Comparison of ENCODE assay signal across 19 cellular contexts in the genomic region with DNA sequence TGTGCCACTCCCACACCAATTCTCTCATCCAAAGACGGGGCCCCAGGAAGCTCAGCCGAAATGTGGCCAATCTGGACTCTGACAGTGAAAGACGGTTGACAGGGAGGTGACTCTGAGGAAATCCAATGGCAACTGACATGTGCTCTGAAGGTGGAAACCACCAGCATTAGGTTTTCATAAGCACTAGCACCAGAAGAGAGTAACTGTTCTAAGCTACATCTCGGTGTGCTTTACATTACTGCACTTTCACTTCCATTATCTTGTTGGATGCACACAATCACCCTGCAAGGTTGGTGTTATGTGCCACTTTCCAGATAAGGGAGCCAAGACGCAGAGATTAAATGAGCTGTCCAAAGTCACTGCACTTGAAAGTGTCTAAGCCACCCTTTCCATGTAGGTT. TPM values are rescaled to one million over a fixed set of nuclear protein-coding genes. Genes with fewer than 3 reads are reported as not detected.
A peak's percentile ranks its signal among the peaks of the same experiment; 100 is the strongest.
DNase-seq lines count a peak whose midpoint lies in the region; ATAC-seq and TF ChIP-seq lines count a peak whose summit lies in the region.
"Had no signal": no experiment of that assay in that cellular context is flagged by ENCODE, and none has a peak within 500 bp of the region (broad histone marks: within the 10 kb centered on the region; RNA-seq: fewer than 3 reads in every experiment).

No MANE protein-coding gene starts in this region.

- H2AFZ ChIP-seq in OCI-LY1 (ENCODE audit: low read length), result no peak overlapping the region

- no peak overlapping the region for H3K4me2 ChIP-seq in OCI-LY1 (ENCODE audit: low read length)

- no peaks in the 10 kb centered on the region for H3K79me2 ChIP-seq in OCI-LY1 (ENCODE audit: insufficient read depth, low read length)

- DNase-seq in SIG-M5 treated with dmso at 0.1 percent for 504 hours (lab: John Stamatoyannopoulos, UW; ENCODE audit: unreplicated experiment), result peak; percentile 73
- no peak for DNase-seq in SIG-M5 (lab: John Stamatoyannopoulos, UW)
- peak; percentile 30 to 73 for DNase-seq in erythroblast (lab: John Stamatoyannopoulos, UW)
- DNase-seq in Right ventricle myocardium inferior (ENCODE audit: missing footprints), result no peak
- no peak for DNase-seq in activated CD4-positive, CD25-positive, alpha-beta regulatory T cell treated with anti-CD3 and anti-CD28 coated beads, Interleukin-2, amount 50 U/mL, for 72 hours
- DNase-seq in middle frontal gyrus (ENCODE audit: extremely low spot score, low spot score), result no peak
- DNase-seq: activated CD4-positive, CD25-positive, alpha-beta regulatory T cell; DMS79 treated with DMSO at 0.1 percent for 48 hours; H7; NCI-H2227 treated with DMSO at 0.1 percent for 48 hours had no signal

- peaks cover 21% of the 10 kb centered on the region for H3K36me3 ChIP-seq in OCI-LY1 (ENCODE audit: insufficient read depth, low read length)
- H3K36me3 ChIP-seq: gastroesophageal sphincter, right atrium auricular region, thoracic aorta had no signal

- no peak overlapping the region for H3K4me3 ChIP-seq in OCI-LY1 (ENCODE audit: low read depth, low read length, poor library complexity, severe bottlenecking)
- H3K4me3 ChIP-seq: gastroesophageal sphincter, lung, right atrium auricular region, thoracic aorta had no signal

- no peaks in the 10 kb centered on the region for H4K20me1 ChIP-seq in OCI-LY1 (ENCODE audit: insufficient read depth, low read length)

- ATAC-seq in GM21381 (IDR thresholded peaks at IDR 0.05; ENCODE audit: unreplicated experiment), result peak; percentile 48
- no peak for ATAC-seq in Right ventricle myocardium inferior
- ATAC-seq: gastroesophageal sphincter, SK-N-SH treated with all-trans-retinoic acid at 6 μM for 48 hours had no signal

- intact Hi-C loops in Right ventricle myocardium inferior (cut with DNase I), result no loop called here

- no peak for TF ChIP-seq CTCF in OCI-LY1 (IDR thresholded peaks at IDR 0.05; ENCODE audit: low read length)

- H3K27ac ChIP-seq in OCI-LY1 (ENCODE audit: low read depth, low read length, poor library complexity, severe bottlenecking), result peak overlapping the region; percentile 25
- H3K27ac ChIP-seq: 22Rv1, C4-2B, gastroesophageal sphincter, right atrium auricular region, thoracic aorta had no signal

- no peaks in the 10 kb centered on the region for H3K9me3 ChIP-seq in OCI-LY1 (ENCODE audit: low read length)
- H3K9me3 ChIP-seq: right atrium auricular region, thoracic aorta had no signal

- TF ChIP-seq POLR2A in erythroblast (IDR thresholded peaks at IDR 0.05; ENCODE audit: low read length), result no peak

- no peaks in the 10 kb centered on the region for H3F3A ChIP-seq in OCI-LY1 (ENCODE audit: insufficient read depth, low read length)

- peaks cover 4% of the 10 kb centered on the region for H3K4me1 ChIP-seq in OCI-LY1 (ENCODE audit: insufficient read depth, low read length, severe bottlenecking)
- H3K4me1 ChIP-seq: gastroesophageal sphincter, right atrium auricular region had no signal

- H3K27me3 ChIP-seq in OCI-LY1 (ENCODE audit: insufficient read depth, low read length), result no peaks in the 10 kb centered on the region
- H3K27me3 ChIP-seq: gastroesophageal sphincter, right atrium auricular region had no signal

- no peak overlapping the region for H3K9ac ChIP-seq in OCI-LY1 (ENCODE audit: low read length)

- no peaks in the 10 kb centered on the region for H3K9me2 ChIP-seq in OCI-LY1 (ENCODE audit: low read depth, low read length)

RNA-seq across cellular contexts. Expression of gene RUBCNL, which starts 53.0 kb away (rescaled TPM):
- 0.51 TPM for total RNA-seq in Right ventricle myocardium inferior

Comparison
In these comparisons a context has a peak if more than half of its experiments do, and no peak if none do; other contexts are left out.
1. DNase-seq: peak in SIG-M5 treated with dmso at 0.1 percent for 504 hours (single experiment) and erythroblast (2 of 2); none in SIG-M5 (single experiment), Right ventricle myocardium inferior (single experiment), activated CD4-positive, CD25-positive, alpha-beta regulatory T cell treated with anti-CD3 and anti-CD28 coated beads, Interleukin-2, amount 50 U/mL, for 72 hours (single experiment) and middle frontal gyrus (single experiment).